Comparison of ENCODE assay signal across 1 cellular context in the genomic region with DNA sequence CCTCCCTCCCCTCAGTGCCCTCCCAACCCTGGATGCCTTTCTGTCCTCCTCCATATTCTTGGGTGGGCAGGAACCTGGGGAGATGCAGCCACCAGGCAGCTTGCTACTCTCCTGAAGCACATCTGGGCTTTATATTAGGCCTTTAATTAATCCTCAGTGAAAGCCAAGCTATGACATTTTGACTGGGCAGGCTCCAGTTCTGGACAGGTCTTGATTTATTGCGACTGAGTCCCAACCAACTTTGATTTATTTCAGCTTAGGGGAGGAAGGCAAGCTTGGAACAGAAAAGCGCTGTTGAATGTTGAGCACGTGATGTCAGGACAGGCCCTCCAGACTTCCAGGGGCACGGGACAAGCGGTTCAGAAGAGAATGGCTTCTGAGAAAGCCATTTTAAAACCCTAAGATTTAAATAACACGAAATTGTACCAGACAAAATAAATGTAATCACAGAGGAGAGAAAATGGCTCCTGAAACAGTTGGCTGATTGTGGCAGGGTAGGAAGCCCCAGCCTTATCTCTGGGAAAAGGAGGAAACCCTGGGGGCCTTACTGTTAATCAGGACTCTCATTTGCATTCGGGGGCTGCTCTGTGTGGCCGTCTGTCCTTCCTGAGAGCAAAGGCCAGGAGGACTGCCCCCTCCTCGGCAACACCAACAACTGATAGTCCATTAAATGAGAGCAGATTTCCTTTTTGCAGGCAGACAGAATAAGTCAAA.
TF ChIP-seq lines count a peak whose summit lies in the region.

No MANE protein-coding gene starts in this region.

TF ChIP-seq in SK-N-SH, 30 proteins besides CTCF, POLR2A, EP300 and RAD21 (continued from another document):
- TF ChIP-seq, protein P1, sequence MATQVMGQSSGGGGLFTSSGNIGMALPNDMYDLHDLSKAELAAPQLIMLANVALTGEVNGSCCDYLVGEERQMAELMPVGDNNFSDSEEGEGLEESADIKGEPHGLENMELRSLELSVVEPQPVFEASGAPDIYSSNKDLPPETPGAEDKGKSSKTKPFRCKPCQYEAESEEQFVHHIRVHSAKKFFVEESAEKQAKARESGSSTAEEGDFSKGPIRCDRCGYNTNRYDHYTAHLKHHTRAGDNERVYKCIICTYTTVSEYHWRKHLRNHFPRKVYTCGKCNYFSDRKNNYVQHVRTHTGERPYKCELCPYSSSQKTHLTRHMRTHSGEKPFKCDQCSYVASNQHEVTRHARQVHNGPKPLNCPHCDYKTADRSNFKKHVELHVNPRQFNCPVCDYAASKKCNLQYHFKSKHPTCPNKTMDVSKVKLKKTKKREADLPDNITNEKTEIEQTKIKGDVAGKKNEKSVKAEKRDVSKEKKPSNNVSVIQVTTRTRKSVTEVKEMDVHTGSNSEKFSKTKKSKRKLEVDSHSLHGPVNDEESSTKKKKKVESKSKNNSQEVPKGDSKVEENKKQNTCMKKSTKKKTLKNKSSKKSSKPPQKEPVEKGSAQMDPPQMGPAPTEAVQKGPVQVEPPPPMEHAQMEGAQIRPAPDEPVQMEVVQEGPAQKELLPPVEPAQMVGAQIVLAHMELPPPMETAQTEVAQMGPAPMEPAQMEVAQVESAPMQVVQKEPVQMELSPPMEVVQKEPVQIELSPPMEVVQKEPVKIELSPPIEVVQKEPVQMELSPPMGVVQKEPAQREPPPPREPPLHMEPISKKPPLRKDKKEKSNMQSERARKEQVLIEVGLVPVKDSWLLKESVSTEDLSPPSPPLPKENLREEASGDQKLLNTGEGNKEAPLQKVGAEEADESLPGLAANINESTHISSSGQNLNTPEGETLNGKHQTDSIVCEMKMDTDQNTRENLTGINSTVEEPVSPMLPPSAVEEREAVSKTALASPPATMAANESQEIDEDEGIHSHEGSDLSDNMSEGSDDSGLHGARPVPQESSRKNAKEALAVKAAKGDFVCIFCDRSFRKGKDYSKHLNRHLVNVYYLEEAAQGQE (IDR thresholded peaks at IDR 0.05; ENCODE audit: low read depth, low read length), result no peak
- TF ChIP-seq GATA2 (CRISPR knock-in tag; IDR thresholded peaks at IDR 0.05), result peak; percentile 67
- TF ChIP-seq, protein P2, sequence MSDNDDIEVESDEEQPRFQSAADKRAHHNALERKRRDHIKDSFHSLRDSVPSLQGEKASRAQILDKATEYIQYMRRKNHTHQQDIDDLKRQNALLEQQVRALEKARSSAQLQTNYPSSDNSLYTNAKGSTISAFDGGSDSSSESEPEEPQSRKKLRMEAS (IDR thresholded peaks at IDR 0.05; ENCODE audit: low read depth), result no peak
- TF ChIP-seq NRF1 (IDR thresholded peaks at IDR 0.05; ENCODE audit: low read depth, low read length), result no peak
- TF ChIP-seq, protein P3, sequence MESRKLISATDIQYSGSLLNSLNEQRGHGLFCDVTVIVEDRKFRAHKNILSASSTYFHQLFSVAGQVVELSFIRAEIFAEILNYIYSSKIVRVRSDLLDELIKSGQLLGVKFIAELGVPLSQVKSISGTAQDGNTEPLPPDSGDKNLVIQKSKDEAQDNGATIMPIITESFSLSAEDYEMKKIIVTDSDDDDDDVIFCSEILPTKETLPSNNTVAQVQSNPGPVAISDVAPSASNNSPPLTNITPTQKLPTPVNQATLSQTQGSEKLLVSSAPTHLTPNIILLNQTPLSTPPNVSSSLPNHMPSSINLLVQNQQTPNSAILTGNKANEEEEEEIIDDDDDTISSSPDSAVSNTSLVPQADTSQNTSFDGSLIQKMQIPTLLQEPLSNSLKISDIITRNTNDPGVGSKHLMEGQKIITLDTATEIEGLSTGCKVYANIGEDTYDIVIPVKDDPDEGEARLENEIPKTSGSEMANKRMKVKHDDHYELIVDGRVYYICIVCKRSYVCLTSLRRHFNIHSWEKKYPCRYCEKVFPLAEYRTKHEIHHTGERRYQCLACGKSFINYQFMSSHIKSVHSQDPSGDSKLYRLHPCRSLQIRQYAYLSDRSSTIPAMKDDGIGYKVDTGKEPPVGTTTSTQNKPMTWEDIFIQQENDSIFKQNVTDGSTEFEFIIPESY (IDR thresholded peaks at IDR 0.05; ENCODE audit: borderline replicate concordance, low read depth), result no peak
- peak; percentile 19 for TF ChIP-seq CHD2 (IDR thresholded peaks at IDR 0.05; ENCODE audit: low read length, partially characterized antibody)
